ENCODE assay signal across 21 cellular contexts in the genomic region with DNA sequence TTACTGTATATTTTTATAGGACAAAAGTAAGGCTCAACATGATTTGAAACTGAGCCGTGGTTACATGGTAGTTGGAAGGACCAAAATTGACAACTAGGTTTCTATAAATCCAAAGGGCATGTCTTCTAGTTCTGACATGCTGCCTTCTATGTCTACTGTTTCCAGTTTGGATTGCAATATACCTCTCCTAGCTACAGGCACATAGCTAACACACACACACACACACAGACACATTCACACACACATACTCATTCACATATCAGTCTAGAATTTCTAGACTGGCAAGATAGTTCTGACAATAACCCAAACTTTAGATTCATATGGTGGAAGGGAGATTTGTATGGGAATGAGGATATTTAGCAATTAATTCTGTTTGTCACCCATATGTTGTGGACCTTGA.
DNase-seq lines count a peak whose midpoint lies in the region; ATAC-seq, FAIRE-seq and TF ChIP-seq lines count a peak whose summit lies in the region.
"Had no signal": no experiment of that assay in that cellular context is flagged by ENCODE, and none has a peak within 500 bp of the region (broad histone marks: within the 10 kb centered on the region; RNA-seq: fewer than 3 reads in every experiment).

No MANE protein-coding gene starts in this region.

- peak overlapping the region in 3 of 5 experiments; percentile 42 to 77 (median 73) for H3K27ac Mint-ChIP-seq in brain
- no peak overlapping the region for H3K27ac Mint-ChIP-seq in activated T-helper 17 cell treated with anti-CD3 and anti-CD28 coated beads, Interleukin-2, amount 50 U/mL, for 72 hours
- H3K27ac Mint-ChIP-seq: activated CD8-positive, alpha-beta T cell treated with anti-CD3 and anti-CD28 coated beads for 36 hours had no signal

- peaks cover 6% of the 10 kb centered on the region for H3K4me1 ChIP-seq in lower lobe of right lung
- H3K4me1 ChIP-seq: gastrocnemius medialis, prostate gland, testis had no signal

- no peak overlapping the region for H3K4me3 ChIP-seq in lower lobe of right lung
- H3K4me3 ChIP-seq: cardiac muscle cell, gastrocnemius medialis, prostate gland, skin epidermis, testis had no signal

- intact Hi-C loops in lower lobe of right lung (cut with DNase I): no loop called here

- no peak overlapping the region for H3K4me3 Mint-ChIP-seq in brain
- H3K4me3 Mint-ChIP-seq in activated T-helper 17 cell treated with anti-CD3 and anti-CD28 coated beads, Interleukin-2, amount 50 U/mL, for 72 hours: no peak overlapping the region
- H3K4me3 Mint-ChIP-seq: activated CD8-positive, alpha-beta T cell treated with anti-CD3 and anti-CD28 coated beads for 36 hours; CD4-positive, CD25-positive, alpha-beta regulatory T cell had no signal

- H3K36me3 Mint-ChIP-seq in brain: no peaks in the 10 kb centered on the region
- no peaks in the 10 kb centered on the region for H3K36me3 Mint-ChIP-seq in activated T-helper 17 cell treated with anti-CD3 and anti-CD28 coated beads, Interleukin-2, amount 50 U/mL, for 72 hours (ENCODE audit: low read depth)
- H3K36me3 Mint-ChIP-seq: CD4-positive, CD25-positive, alpha-beta regulatory T cell had no signal

- FAIRE-seq in GM12891 (lab: Jason Lieb, UNC): peak; percentile 45

- no peaks in the 10 kb centered on the region for H3K36me3 ChIP-seq in lower lobe of right lung
- H3K36me3 ChIP-seq: cardiac muscle cell, gastrocnemius medialis, neutrophil, prostate gland had no signal

- H3K27me3 ChIP-seq in lower lobe of right lung (ENCODE audit: low read depth): no peaks in the 10 kb centered on the region
- H3K27me3 ChIP-seq: cardiac muscle cell, gastrocnemius medialis, neutrophil, testis had no signal

- TF ChIP-seq POLR2A in GM12891 (IDR thresholded peaks at IDR 0.05; ENCODE audit: low read depth, low read length): no peak

- DNase-seq in GM12891 (ENCODE audit: insufficient read length, low spot score): no peak
- DNase-seq in NCI-H226: peak; percentile 35
- peak; percentile 37 for DNase-seq in kidney tubule cell (ENCODE audit: low spot score)
- no peak for DNase-seq in NCI-H1092 treated with DMSO at 0.1 percent for 48 hours (lab: John Stamatoyannopoulos, UW)
- no peak for DNase-seq in GF-D8 (lab: John Stamatoyannopoulos, UW)
- no peak for DNase-seq in lower lobe of right lung
- DNase-seq: activated T-cell treated with anti-CD3 and anti-CD28 coated beads, Interleukin-2, amount 50 U/mL, for 1 hour; CD4-positive, CD25-positive, alpha-beta regulatory T cell; NCI-H1436 treated with DMSO at 0.1 percent for 48 hours; NCI-H524; stimulated activated CD4-positive, alpha-beta T cell treated with anti-CD3 and anti-CD28 coated beads, Interleukin-2, amount 100 ng/mL, for 24 hours; stimulated activated naive CD4-positive, alpha-beta T cell; testis had no signal

- no peak for TF ChIP-seq CTCF in brain (conservative IDR thresholded peaks at IDR 0.05)
- TF ChIP-seq CTCF in lower lobe of right lung (IDR thresholded peaks at IDR 0.05): no peak

- no peak overlapping the region for H3K27ac ChIP-seq in lower lobe of right lung
- H3K27ac ChIP-seq: cardiac muscle cell, gastrocnemius medialis, neutrophil, prostate gland, testis had no signal

- peaks cover 0 to 2% (median 0%) of the 10 kb centered on the region in 5 experiments for H3K9me3 Mint-ChIP-seq in brain
- H3K9me3 Mint-ChIP-seq in activated T-helper 17 cell treated with anti-CD3 and anti-CD28 coated beads, Interleukin-2, amount 50 U/mL, for 72 hours: no peaks in the 10 kb centered on the region
- H3K9me3 Mint-ChIP-seq: activated CD8-positive, alpha-beta T cell treated with anti-CD3 and anti-CD28 coated beads for 36 hours had no signal

- no peak for ATAC-seq in lower lobe of right lung
- ATAC-seq in activated T-helper 17 cell treated with anti-CD3 and anti-CD28 coated beads, Interleukin-2, amount 50 U/mL, for 72 hours (replicated peaks): no peak
- ATAC-seq: gastrocnemius medialis had no signal

- peaks cover 8% of the 10 kb centered on the region for H3K4me1 Mint-ChIP-seq in brain
- no peaks in the 10 kb centered on the region for H3K4me1 Mint-ChIP-seq in activated T-helper 17 cell treated with anti-CD3 and anti-CD28 coated beads, Interleukin-2, amount 50 U/mL, for 72 hours
- H3K4me1 Mint-ChIP-seq: CD4-positive, CD25-positive, alpha-beta regulatory T cell had no signal

- H3K9me3 ChIP-seq in lower lobe of right lung: no peaks in the 10 kb centered on the region
- H3K9me3 ChIP-seq: gastrocnemius medialis, neutrophil, prostate gland, testis had no signal

- no peaks in the 10 kb centered on the region for H3K27me3 Mint-ChIP-seq in brain
- peaks cover 4% of the 10 kb centered on the region for H3K27me3 Mint-ChIP-seq in activated T-helper 17 cell treated with anti-CD3 and anti-CD28 coated beads, Interleukin-2, amount 50 U/mL, for 72 hours
- H3K27me3 Mint-ChIP-seq: CD4-positive, CD25-positive, alpha-beta regulatory T cell had no signal

TF ChIP-seq in GM12891, 5 proteins besides CTCF, POLR2A, EP300 and RAD21:
- no peak for TF ChIP-seq PAX5 (IDR thresholded peaks at IDR 0.05; ENCODE audit: insufficient read depth, low read length, severe bottlenecking)
- no peak for TF ChIP-seq POU2F2 (IDR thresholded peaks at IDR 0.05; ENCODE audit: low read depth, low read length)
- no peak for TF ChIP-seq POLR2AphosphoS5 (IDR thresholded peaks at IDR 0.05; ENCODE audit: low read depth, low read length)

Comparison
In these comparisons a context has a peak if more than half of its experiments do, and no peak if none do; other contexts are left out.
1. DNase-seq: peak in NCI-H226 (single experiment) and kidney tubule cell (single experiment); none in GM12891 (single experiment), NCI-H1092 treated with DMSO at 0.1 percent for 48 hours (single experiment), GF-D8 (single experiment) and lower lobe of right lung (single experiment).